In genomic region chr1:21607549-21608529, GRCh38 we compare ENCODE assay signal across 8 cellular contexts.
A peak's percentile ranks its signal among the peaks of the same experiment; 100 is the strongest.
DNase-seq lines count a peak whose midpoint lies in the region; ATAC-seq, FAIRE-seq and TF ChIP-seq lines count a peak whose summit lies in the region.

No MANE protein-coding gene starts in this region.

- intact Hi-C loops in Panc1 (cut with micrococcal nuclease; ENCODE audit: unreplicated experiment), result no loop called here
- intact Hi-C loops in K562 (cut with micrococcal nuclease), result loop anchor here (2.0 kb wide), 1 partner anchor 51 kb away; no protein-coding TSS in a partner anchor

- H3K27ac Mint-ChIP-seq in HFFc6 (no peak overlapping the region), immature natural killer cell (no peak overlapping the region)

- H3K27ac ChIP-seq in Panc1 (ENCODE audit: low read length) (no peak overlapping the region), K562 (ENCODE audit: extremely low read depth, low read depth, low read length) (peak overlapping the region; percentile 80)

- peak; percentile 99 for FAIRE-seq in K562 (lab: Jason Lieb, UNC)

- TF ChIP-seq CTCF in HFFc6 (IDR thresholded peaks at IDR 0.05) (no peak), Panc1 (IDR thresholded peaks at IDR 0.05) (no peak), K562 (IDR thresholded peaks at IDR 0.05 in 2 of 3, conservative IDR thresholded peaks at IDR 0.05 in 1 of 3; ENCODE audit: insufficient read depth in 2 of 3, low read depth in 1 of 3, low read length in 3 of 3) (no peak)

- H3K36me3 ChIP-seq in Panc1 (ENCODE audit: control insufficient read depth, insufficient read depth, low read length) (no peaks in the 10 kb centered on the region), K562 (ENCODE audit: control insufficient read depth, insufficient read depth, low read length) (peaks cover 47% of the 10 kb centered on the region)

- in situ Hi-C loops in Panc1 (cut with HindIII; ENCODE audit: low pct_unique_long_range_greater_than_20kb, low sequenced_read_pairs) (no loop called here), K562 (cut with MboI) (no loop called here), KBM-7 (cut with MboI; ENCODE audit: low pct_unique_long_range_greater_than_20kb, low sequenced_read_pairs) (no loop called here)

- H3K79me2 ChIP-seq in K562 (ENCODE audit: control insufficient read depth, insufficient read depth, low read length), result no peaks in the 10 kb centered on the region

- no peaks in the 10 kb centered on the region for H4K20me1 ChIP-seq in K562 (replicated peaks; ENCODE audit: control insufficient read depth, insufficient read depth, low read length)

- no peaks in the 10 kb centered on the region for H3K4me1 ChIP-seq in Panc1 (ENCODE audit: control insufficient read depth, insufficient read depth, low read length)
- peaks cover 43 to 71% of the 10 kb centered on the region in 2 experiments for H3K4me1 ChIP-seq in K562 (replicated peaks in 1 of 2; ENCODE audit: control insufficient read depth in 2 of 2, insufficient read depth in 2 of 2, low read length in 2 of 2)

- CTCF ChIA-PET in Panc1 (lab: Charles Lee), result interaction anchor here (0.5 kb wide), 1 partner anchor 337 kb away, joined by 3 read pairs; no protein-coding TSS in a partner anchor
- CTCF ChIA-PET in K562 (lab: Yijun Ruan, JAX; ENCODE audit: low intra/inter-chr PET ratio), result no interaction called here

- H3K4me1 Mint-ChIP-seq in HFFc6 (ENCODE audit: low read depth) (peaks cover 6% of the 10 kb centered on the region; the same call in 1 of the 2 replicates), immature natural killer cell (peaks cover 10 to 12% of the 10 kb centered on the region in 2 donors)

- H3K9me1 ChIP-seq in K562 (ENCODE audit: control insufficient read depth, insufficient read depth, low read length), result peaks cover 10% of the 10 kb centered on the region

- POLR2A ChIA-PET in Panc1 (lab: Charles Lee) (no interaction called here), K562 (lab: Yijun Ruan, JAX) (interaction anchor here (0.5 to 2.1 kb wide), 17 partner anchors 8 to 514 kb away, joined by 3 to 12 read pairs (median 3); no protein-coding TSS in a partner anchor)

- no peak overlapping the region for H3K4me3 ChIP-seq in Panc1 (ENCODE audit: low read depth in 2 of 2, low read length in 2 of 2)
- H3K4me3 ChIP-seq in K562, result peak overlapping the region; percentile 26

- no peak for TF ChIP-seq EP300 in K562 (IDR thresholded peaks at IDR 0.05; ENCODE audit: low read length)

- 8% methylated on average over 36 of the region's 37 CpGs for WGBS in K562 (ENCODE audit: insufficient coverage, low coverage, missing lambda C conversion rate)

- DNase-seq in EH (ENCODE audit: low read depth) (peak; percentile 86), HFFc6 (peak; percentile 63), Panc1 (ENCODE audit: low read depth, low spot score) (no peak), K562 (ENCODE audit: extremely low read depth in 1 of 4, low spot score in 3 of 4) (peak; percentile 99 to 100 (median 100)), immature natural killer cell (peak; percentile 16 to 28 (median 19)), KBM-7 (no peak), GOT3 (lab: John Stamatoyannopoulos, UW) (no peak)
- peak; percentile 56 to 68 for DNase-seq in stimulated activated CD4-positive, alpha-beta T cell treated with anti-CD3 and anti-CD28 coated beads, Interleukin-2, amount 100 ng/mL, for 24 hours

- TF ChIP-seq POLR2A in K562 (conservative IDR thresholded peaks at IDR 0.05), result peak; percentile 82

- ATAC-seq in Panc1, result peak; percentile 81
- peak; percentile 97 for ATAC-seq in K562

- H3K4me2 ChIP-seq in K562 (ENCODE audit: insufficient read depth, low read length), result peak overlapping the region; percentile 81

- H3K36me3 Mint-ChIP-seq in HFFc6 (ENCODE audit: low read depth) (no peaks in the 10 kb centered on the region), immature natural killer cell (no peaks in the 10 kb centered on the region)

- H3K27me3 ChIP-seq in Panc1 (ENCODE audit: control insufficient read depth, insufficient read depth, low read length), result no peaks in the 10 kb centered on the region
- no peaks in the 10 kb centered on the region for H3K27me3 ChIP-seq in K562 (ENCODE audit: control insufficient read depth in 2 of 2, insufficient read depth in 2 of 2, low read length in 2 of 2)

- H3K4me3 Mint-ChIP-seq in HFFc6 (no peak overlapping the region), immature natural killer cell (peak overlapping the region; percentile 27 to 56 (median 29))

- peak in 1 of 2 experiments; percentile 9; a peak in 1 of 4 replicates for TF ChIP-seq RAD21 in K562 (CRISPR knock-in tag; conservative IDR thresholded peaks at IDR 0.05 in 1 of 2, IDR thresholded peaks at IDR 0.05 in 1 of 2)

- peak overlapping the region; percentile 53 to 84 for H3K9ac ChIP-seq in K562 (ENCODE audit: insufficient read depth in 1 of 2, low read depth in 2 of 2, low read length in 2 of 2)

- H2AFZ ChIP-seq in K562 (ENCODE audit: low read depth, low read length), result peak overlapping the region; percentile 50

- no TSS peak for BruUV-seq in Panc1 (replicated peaks; lab: Mats Ljungman, UMichigan)
- BruUV-seq in K562 (replicated peaks; lab: Mats Ljungman, UMichigan), result no TSS peak

- H3K27me3 Mint-ChIP-seq in HFFc6 (ENCODE audit: insufficient read depth) (peaks cover 9% of the 10 kb centered on the region), immature natural killer cell (ENCODE audit: low read depth in 3 of 3) (peaks cover 0 to 9% (median 0%) of the 10 kb centered on the region in 3 donors)

- no peaks in the 10 kb centered on the region for H3K9me3 ChIP-seq in Panc1 (ENCODE audit: control insufficient read depth, insufficient read depth, low read depth, low read length)
- H3K9me3 ChIP-seq in K562 (replicated peaks; ENCODE audit: control insufficient read depth, insufficient read depth, low read depth, low read length), result no peaks in the 10 kb centered on the region

- no peaks in the 10 kb centered on the region for H3K9me3 Mint-ChIP-seq in HFFc6
- no peaks in the 10 kb centered on the region for H3K9me3 Mint-ChIP-seq in immature natural killer cell

TF ChIP-seq in K562, 482 proteins besides CTCF, POLR2A, EP300 and RAD21 (continues in another document):
- no peak for TF ChIP-seq TSHZ1 (CRISPR knock-in tag; IDR thresholded peaks at IDR 0.05)
- peak; percentile 64 for TF ChIP-seq ZBTB26 (CRISPR knock-in tag; IDR thresholded peaks at IDR 0.05)
- peak; percentile 59 for TF ChIP-seq SAP30 (IDR thresholded peaks at IDR 0.05; ENCODE audit: borderline replicate concordance, insufficient read depth, low read depth, low read length, poor library complexity, severe bottlenecking)
- TF ChIP-seq DNMT1 (IDR thresholded peaks at IDR 0.05), result no peak
- TF ChIP-seq SP1 (CRISPR knock-in tag; IDR thresholded peaks at IDR 0.05), result peak; percentile 97
- peak in 1 of 2 experiments; percentile 71; a peak in 1 of 4 replicates for TF ChIP-seq MNT (conservative IDR thresholded peaks at IDR 0.05)

Comparison
In these comparisons a context has a peak if more than half of its experiments do, and no peak if none do; other contexts are left out.
1. DNase-seq: peak in EH (single experiment), HFFc6 (single experiment), K562 (4 of 4), immature natural killer cell (3 of 3) and stimulated activated CD4-positive, alpha-beta T cell treated with anti-CD3 and anti-CD28 coated beads, Interleukin-2, amount 100 ng/mL, for 24 hours (2 of 2); none in Panc1 (single experiment), KBM-7 (single experiment) and GOT3 (single experiment).